In the genomic region with DNA sequence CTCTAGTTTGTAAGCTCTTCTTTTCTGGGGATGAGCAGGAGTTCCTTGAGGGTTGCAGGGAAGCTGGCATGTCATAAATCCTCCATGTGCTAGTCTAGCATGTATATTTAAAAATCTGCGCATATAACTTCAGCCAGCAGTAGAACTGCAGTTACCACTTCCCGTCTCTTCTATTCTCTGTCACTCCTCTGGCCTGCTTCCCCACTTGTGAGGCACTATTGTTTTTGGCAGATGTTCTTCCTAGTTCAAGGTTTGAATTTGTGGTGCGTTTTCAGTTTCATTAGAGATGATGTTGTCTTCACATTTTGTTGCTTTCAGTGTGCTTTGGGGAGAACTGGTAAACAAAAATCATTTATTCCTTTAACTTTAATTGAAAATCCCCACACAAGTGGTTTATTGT, we compare ENCODE assay signal across 1 cellular context.
TF ChIP-seq lines count a peak whose summit lies in the region.

No MANE protein-coding gene starts in this region.

TF ChIP-seq in GM23338, 12 proteins besides CTCF, POLR2A, EP300 and RAD21 (continued from another document):
- TF ChIP-seq, protein P1, sequence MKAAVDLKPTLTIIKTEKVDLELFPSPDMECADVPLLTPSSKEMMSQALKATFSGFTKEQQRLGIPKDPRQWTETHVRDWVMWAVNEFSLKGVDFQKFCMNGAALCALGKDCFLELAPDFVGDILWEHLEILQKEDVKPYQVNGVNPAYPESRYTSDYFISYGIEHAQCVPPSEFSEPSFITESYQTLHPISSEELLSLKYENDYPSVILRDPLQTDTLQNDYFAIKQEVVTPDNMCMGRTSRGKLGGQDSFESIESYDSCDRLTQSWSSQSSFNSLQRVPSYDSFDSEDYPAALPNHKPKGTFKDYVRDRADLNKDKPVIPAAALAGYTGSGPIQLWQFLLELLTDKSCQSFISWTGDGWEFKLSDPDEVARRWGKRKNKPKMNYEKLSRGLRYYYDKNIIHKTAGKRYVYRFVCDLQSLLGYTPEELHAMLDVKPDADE (IDR thresholded peaks at IDR 0.05): no peak
- TF ChIP-seq JUNB (IDR thresholded peaks at IDR 0.05; ENCODE audit: unreplicated experiment) (no peak), ZNF114 (CRISPR knock-in tag; IDR thresholded peaks at IDR 0.05) (no peak)
